In the genomic region with DNA sequence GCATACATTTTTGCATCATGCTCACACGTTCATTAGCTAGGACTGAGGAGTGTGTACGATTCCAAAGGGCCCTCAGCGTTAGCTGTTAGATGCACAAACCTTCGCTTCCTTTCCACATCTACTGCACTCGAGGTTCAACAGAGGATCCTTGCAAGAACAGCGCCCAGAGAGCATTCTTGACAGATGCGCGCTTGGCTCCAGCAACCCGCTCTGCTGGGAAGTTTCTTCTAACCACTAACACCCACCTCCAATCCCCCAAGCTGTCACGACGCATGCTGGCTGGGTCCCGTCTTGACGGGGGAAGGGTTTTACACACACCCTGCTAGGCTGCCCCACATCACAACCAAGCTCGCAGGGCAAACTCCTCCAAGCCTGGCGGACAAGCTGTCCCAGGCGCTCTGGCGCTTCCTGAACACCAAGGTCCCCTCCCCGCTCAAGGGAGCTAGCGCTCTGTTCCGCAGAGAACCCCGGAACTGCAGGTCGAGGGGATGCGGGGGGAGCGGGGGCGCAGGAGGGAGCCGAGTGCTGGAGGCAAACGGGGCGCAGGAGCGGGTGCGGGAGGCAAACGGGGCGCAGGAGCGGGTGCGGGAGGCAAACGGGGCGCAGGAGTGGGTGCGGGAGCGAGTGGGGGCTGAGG, we compare ENCODE assay signal across 8 cellular contexts. TPM values are rescaled to one million over a fixed set of nuclear protein-coding genes. Genes with fewer than 3 reads are reported as not detected.
A peak's percentile ranks its signal among the peaks of the same experiment; 100 is the strongest.
DNase-seq lines count a peak whose midpoint lies in the region; ATAC-seq and TF ChIP-seq lines count a peak whose summit lies in the region.

No MANE protein-coding gene starts in this region.

- TSS peak; percentile 81 for BruUV-seq in Panc1 (replicated peaks; lab: Mats Ljungman, UMichigan)

- CTCF ChIA-PET in Panc1 (lab: Charles Lee), result interaction anchor here (0.6 kb wide), 2 partner anchors 87 to 316 kb away, joined by 3 to 5 read pairs; no protein-coding TSS in a partner anchor

- peak overlapping the region in 3 of 5 donors; percentile 22 to 68 (median 65) for H3K9ac ChIP-seq in subcutaneous abdominal adipose tissue (ENCODE audit: low read length in 5 of 5)

- no peaks in the 10 kb centered on the region for H3K9me3 ChIP-seq in Panc1 (ENCODE audit: control insufficient read depth, insufficient read depth, low read depth, low read length)
- H3K9me3 ChIP-seq in right lobe of liver, result no peaks in the 10 kb centered on the region
- H3K9me3 ChIP-seq in subcutaneous abdominal adipose tissue (ENCODE audit: control insufficient read depth in 5 of 5, low read length in 5 of 5), result no peaks in the 10 kb centered on the region

- H3K27ac ChIP-seq in Panc1 (ENCODE audit: low read length), result peak overlapping the region; percentile 89
- H3K27ac ChIP-seq in right lobe of liver, result peak overlapping the region in 1 of 3 donors; percentile 15
- peak overlapping the region; percentile 88 for H3K27ac ChIP-seq in subcutaneous abdominal adipose tissue (ENCODE audit: low read depth, low read length)

- H3K4me1 ChIP-seq in Panc1 (ENCODE audit: control insufficient read depth, insufficient read depth, low read length) (peaks cover 45% of the 10 kb centered on the region), right lobe of liver (peaks cover 0 to 7% (median 0%) of the 10 kb centered on the region in 4 donors), subcutaneous abdominal adipose tissue (ENCODE audit: control insufficient read depth in 5 of 5, insufficient read depth in 5 of 5, low read length in 5 of 5) (peaks cover 3 to 42% (median 23%) of the 10 kb centered on the region in 5 donors)

- POLR2A ChIA-PET in Panc1 (lab: Charles Lee), result interaction anchor here (0.7 to 1.0 kb wide), 2 partner anchors 46 to 327 kb away, joined by 3 to 5 read pairs; no protein-coding TSS in a partner anchor

- peak; percentile 44 for ATAC-seq in HG02610 (IDR thresholded peaks at IDR 0.05; ENCODE audit: unreplicated experiment)
- peak; percentile 82 for ATAC-seq in Panc1
- peak; percentile 45 to 68 (median 66) for ATAC-seq in right lobe of liver

- in situ Hi-C loops in Panc1 (cut with HindIII; ENCODE audit: low pct_unique_long_range_greater_than_20kb, low sequenced_read_pairs), result no loop called here

- under 1% methylated on average over 17 of the region's 38 CpGs for WGBS in right lobe of liver (ENCODE audit: insufficient coverage, low coverage, low lambda C conversion rate, missing lambda C conversion rate)

- TF ChIP-seq CTCF in Panc1 (IDR thresholded peaks at IDR 0.05) (no peak), choroid plexus epithelial cell (conservative IDR thresholded peaks at IDR 0.05; ENCODE audit: low read depth, low read length) (no peak), right lobe of liver (IDR thresholded peaks at IDR 0.05) (no peak)

- H3K27me3 ChIP-seq in Panc1 (ENCODE audit: control insufficient read depth, insufficient read depth, low read length), result no peaks in the 10 kb centered on the region
- H3K27me3 ChIP-seq in right lobe of liver, result no peaks in the 10 kb centered on the region
- peaks cover 0 to 6% (median 3%) of the 10 kb centered on the region in 5 donors for H3K27me3 ChIP-seq in subcutaneous abdominal adipose tissue (ENCODE audit: control insufficient read depth in 5 of 5, insufficient read depth in 4 of 5, low read length in 5 of 5)

- DNase-seq in SIG-M5 treated with dmso at 0.1 percent for 504 hours (lab: John Stamatoyannopoulos, UW; ENCODE audit: unreplicated experiment) (peak; percentile 68), SIG-M5 (lab: John Stamatoyannopoulos, UW) (no peak), Panc1 (ENCODE audit: low read depth, low spot score) (no peak), choroid plexus epithelial cell (ENCODE audit: low read depth) (peak; percentile 63), right lobe of liver (peak; percentile 27 to 58 (median 49)), KG1 (lab: John Stamatoyannopoulos, UW) (no peak)

- TF ChIP-seq POLR2A in right lobe of liver (IDR thresholded peaks at IDR 0.05), result no peak

- H3K4me3 ChIP-seq in Panc1 (ENCODE audit: low read depth in 2 of 2, low read length in 2 of 2) (peak overlapping the region; percentile 71 to 89), choroid plexus epithelial cell (ENCODE audit: low read depth, low read length) (peak overlapping the region; percentile 37), right lobe of liver (peak overlapping the region in 2 of 3 donors; percentile 47 to 52), subcutaneous abdominal adipose tissue (ENCODE audit: low read depth in 1 of 5, low read length in 5 of 5) (peak overlapping the region; percentile 68 to 86 (median 81))

- intact Hi-C loops in Panc1 (cut with micrococcal nuclease; ENCODE audit: unreplicated experiment), result loop anchor here (10.0 kb wide), 1 partner anchor 118 kb away; no protein-coding TSS in a partner anchor
- intact Hi-C loops in right lobe of liver (cut with DNase I), result no loop called here

- H3K36me3 ChIP-seq in Panc1 (ENCODE audit: control insufficient read depth, insufficient read depth, low read length) (no peaks in the 10 kb centered on the region), right lobe of liver (no peaks in the 10 kb centered on the region), subcutaneous abdominal adipose tissue (ENCODE audit: control insufficient read depth in 5 of 5, insufficient read depth in 5 of 5, low read length in 5 of 5) (no peaks in the 10 kb centered on the region)

RNA-seq across cellular contexts. Expression of a gene that starts 0.7 kb away (rescaled TPM):
- total RNA-seq in Panc1 (2021; ENCODE audit: unreplicated experiment) (12.9 TPM), right lobe of liver (under 1 TPM in 4 of 6 experiments, not detected in 2; 0.11 to 0.66 (median 0.38) TPM)
- 11.0 TPM for polyA plus RNA-seq in Panc1 (2012; ENCODE audit: insufficient read length)

Comparison
In these comparisons a context has a peak if more than half of its experiments do, and no peak if none do; other contexts are left out.
1. DNase-seq: peak in SIG-M5 treated with dmso at 0.1 percent for 504 hours (single experiment), choroid plexus epithelial cell (single experiment) and right lobe of liver (3 of 3); none in SIG-M5 (single experiment), Panc1 (single experiment) and KG1 (single experiment).
2. Peak in every context shown above with its lines, with median percentiles within 50 percentile points of each other: ATAC-seq and H3K4me3 ChIP-seq.